In the genomic region with DNA sequence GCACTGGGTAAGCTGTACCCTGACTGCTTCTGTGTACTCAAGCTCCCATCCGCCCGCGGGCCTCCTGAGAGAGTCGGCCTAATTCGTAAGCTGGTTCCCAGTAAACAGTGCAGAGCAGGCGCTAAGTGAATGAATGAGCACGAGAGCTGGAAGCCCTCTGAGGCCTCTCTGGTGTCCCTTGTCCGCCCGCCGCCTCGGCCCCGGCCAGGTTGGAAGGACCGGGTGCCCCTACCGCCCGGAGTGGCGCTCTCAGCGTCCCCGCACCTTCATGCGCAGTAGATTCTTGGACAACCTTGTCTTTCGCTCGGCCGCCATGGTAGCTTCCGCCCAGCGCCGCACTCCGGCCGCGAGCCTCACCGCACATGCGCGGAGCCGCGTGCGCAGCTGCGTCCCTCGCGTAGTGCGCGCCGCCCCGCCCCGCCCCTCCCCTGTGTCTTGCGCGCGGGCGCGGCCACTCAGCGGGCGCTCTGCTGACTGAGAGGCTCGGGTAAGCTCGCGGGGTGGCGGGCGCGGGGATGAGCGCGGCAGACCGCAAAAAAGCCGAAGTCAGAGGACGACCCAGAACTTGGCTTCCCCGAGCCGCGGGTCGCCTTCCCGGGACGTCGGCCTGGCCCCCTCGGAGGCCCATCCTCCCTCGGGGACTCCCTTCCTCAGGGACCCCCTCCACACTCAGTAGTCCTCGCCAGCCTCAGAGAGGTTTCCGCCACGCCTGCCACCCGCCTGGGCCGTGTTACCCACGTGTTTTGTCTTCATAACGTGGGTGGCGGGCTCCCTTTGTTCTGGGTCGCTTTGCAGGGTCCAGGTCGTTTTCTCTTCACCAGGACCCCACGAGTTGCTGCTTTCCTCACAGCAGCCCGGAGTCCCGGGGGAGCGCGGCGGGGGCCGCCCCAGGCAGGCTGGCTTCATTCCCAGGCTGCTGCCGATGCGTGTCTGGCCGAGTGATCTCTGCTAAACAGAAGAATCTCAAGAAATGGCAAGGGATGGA, we compare ENCODE assay signal across 1 cellular context.
TF ChIP-seq lines count a peak whose summit lies in the region.

A gene with protein sequence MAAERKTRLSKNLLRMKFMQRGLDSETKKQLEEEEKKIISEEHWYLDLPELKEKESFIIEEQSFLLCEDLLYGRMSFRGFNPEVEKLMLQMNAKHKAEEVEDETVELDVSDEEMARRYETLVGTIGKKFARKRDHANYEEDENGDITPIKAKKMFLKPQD (minus strand): TSS at position 364 of the 985 bp plus-strand sequence. CDS start 49 bp downstream, at position 315.

TF ChIP-seq in K562, 482 proteins besides CTCF, POLR2A, EP300 and RAD21 (continued from another document and continues in another):
- TF ChIP-seq, protein P1, sequence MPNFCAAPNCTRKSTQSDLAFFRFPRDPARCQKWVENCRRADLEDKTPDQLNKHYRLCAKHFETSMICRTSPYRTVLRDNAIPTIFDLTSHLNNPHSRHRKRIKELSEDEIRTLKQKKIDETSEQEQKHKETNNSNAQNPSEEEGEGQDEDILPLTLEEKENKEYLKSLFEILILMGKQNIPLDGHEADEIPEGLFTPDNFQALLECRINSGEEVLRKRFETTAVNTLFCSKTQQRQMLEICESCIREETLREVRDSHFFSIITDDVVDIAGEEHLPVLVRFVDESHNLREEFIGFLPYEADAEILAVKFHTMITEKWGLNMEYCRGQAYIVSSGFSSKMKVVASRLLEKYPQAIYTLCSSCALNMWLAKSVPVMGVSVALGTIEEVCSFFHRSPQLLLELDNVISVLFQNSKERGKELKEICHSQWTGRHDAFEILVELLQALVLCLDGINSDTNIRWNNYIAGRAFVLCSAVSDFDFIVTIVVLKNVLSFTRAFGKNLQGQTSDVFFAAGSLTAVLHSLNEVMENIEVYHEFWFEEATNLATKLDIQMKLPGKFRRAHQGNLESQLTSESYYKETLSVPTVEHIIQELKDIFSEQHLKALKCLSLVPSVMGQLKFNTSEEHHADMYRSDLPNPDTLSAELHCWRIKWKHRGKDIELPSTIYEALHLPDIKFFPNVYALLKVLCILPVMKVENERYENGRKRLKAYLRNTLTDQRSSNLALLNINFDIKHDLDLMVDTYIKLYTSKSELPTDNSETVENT (CRISPR knock-in tag; IDR thresholded peaks at IDR 0.05): no peak; the same call in 1 of the 2 replicates
- TF ChIP-seq ZNF263 (CRISPR knock-in tag; IDR thresholded peaks at IDR 0.05; ENCODE audit: borderline replicate concordance) (0 out of 2 replicates have a peak, but pooled peaks have one; percentile 46), NR2C2 (CRISPR knock-in tag; IDR thresholded peaks at IDR 0.05) (no peak), NR2C2 (tag; IDR thresholded peaks at IDR 0.05) (no peak), ZNF431 (CRISPR knock-in tag; IDR thresholded peaks at IDR 0.05) (peak; percentile 57; the same call in 1 of the 2 replicates), ASH1L (IDR thresholded peaks at IDR 0.05; ENCODE audit: borderline replicate concordance, low read depth, partially characterized antibody) (peak; percentile 51), ZBTB17 (CRISPR knock-in tag; IDR thresholded peaks at IDR 0.05) (0 out of 2 replicates have a peak, but pooled peaks have one; percentile 44), ZBED1 (IDR thresholded peaks at IDR 0.05) (no peak), HMGN3 (IDR thresholded peaks at IDR 0.05; ENCODE audit: borderline replicate concordance, extremely low read depth, insufficient read length, low read depth, low read length) (peak; percentile 27), FOS (IDR thresholded peaks at IDR 0.05; ENCODE audit: extremely low read depth, insufficient read length) (peak; percentile 17), ZNF444 (CRISPR knock-in tag; IDR thresholded peaks at IDR 0.05) (0 out of 2 replicates have a peak, but pooled peaks have one; percentile 31), SUPT5H (IDR thresholded peaks at IDR 0.05) (peak; percentile 85)
- TF ChIP-seq, protein P2, sequence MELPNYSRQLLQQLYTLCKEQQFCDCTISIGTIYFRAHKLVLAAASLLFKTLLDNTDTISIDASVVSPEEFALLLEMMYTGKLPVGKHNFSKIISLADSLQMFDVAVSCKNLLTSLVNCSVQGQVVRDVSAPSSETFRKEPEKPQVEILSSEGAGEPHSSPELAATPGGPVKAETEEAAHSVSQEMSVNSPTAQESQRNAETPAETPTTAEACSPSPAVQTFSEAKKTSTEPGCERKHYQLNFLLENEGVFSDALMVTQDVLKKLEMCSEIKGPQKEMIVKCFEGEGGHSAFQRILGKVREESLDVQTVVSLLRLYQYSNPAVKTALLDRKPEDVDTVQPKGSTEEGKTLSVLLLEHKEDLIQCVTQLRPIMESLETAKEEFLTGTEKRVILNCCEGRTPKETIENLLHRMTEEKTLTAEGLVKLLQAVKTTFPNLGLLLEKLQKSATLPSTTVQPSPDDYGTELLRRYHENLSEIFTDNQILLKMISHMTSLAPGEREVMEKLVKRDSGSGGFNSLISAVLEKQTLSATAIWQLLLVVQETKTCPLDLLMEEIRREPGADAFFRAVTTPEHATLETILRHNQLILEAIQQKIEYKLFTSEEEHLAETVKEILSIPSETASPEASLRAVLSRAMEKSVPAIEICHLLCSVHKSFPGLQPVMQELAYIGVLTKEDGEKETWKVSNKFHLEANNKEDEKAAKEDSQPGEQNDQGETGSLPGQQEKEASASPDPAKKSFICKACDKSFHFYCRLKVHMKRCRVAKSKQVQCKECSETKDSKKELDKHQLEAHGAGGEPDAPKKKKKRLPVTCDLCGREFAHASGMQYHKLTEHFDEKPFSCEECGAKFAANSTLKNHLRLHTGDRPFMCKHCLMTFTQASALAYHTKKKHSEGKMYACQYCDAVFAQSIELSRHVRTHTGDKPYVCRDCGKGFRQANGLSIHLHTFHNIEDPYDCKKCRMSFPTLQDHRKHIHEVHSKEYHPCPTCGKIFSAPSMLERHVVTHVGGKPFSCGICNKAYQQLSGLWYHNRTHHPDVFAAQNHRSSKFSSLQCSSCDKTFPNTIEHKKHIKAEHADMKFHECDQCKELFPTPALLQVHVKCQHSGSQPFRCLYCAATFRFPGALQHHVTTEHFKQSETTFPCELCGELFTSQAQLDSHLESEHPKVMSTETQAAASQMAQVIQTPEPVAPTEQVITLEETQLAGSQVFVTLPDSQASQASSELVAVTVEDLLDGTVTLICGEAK (IDR thresholded peaks at IDR 0.05): no peak; the same call in 1 of the 2 replicates
- TF ChIP-seq, protein P2 (CRISPR knock-in tag; IDR thresholded peaks at IDR 0.05): 0 out of 2 replicates have a peak, but pooled peaks have one; percentile 31
- TF ChIP-seq, protein P3, sequence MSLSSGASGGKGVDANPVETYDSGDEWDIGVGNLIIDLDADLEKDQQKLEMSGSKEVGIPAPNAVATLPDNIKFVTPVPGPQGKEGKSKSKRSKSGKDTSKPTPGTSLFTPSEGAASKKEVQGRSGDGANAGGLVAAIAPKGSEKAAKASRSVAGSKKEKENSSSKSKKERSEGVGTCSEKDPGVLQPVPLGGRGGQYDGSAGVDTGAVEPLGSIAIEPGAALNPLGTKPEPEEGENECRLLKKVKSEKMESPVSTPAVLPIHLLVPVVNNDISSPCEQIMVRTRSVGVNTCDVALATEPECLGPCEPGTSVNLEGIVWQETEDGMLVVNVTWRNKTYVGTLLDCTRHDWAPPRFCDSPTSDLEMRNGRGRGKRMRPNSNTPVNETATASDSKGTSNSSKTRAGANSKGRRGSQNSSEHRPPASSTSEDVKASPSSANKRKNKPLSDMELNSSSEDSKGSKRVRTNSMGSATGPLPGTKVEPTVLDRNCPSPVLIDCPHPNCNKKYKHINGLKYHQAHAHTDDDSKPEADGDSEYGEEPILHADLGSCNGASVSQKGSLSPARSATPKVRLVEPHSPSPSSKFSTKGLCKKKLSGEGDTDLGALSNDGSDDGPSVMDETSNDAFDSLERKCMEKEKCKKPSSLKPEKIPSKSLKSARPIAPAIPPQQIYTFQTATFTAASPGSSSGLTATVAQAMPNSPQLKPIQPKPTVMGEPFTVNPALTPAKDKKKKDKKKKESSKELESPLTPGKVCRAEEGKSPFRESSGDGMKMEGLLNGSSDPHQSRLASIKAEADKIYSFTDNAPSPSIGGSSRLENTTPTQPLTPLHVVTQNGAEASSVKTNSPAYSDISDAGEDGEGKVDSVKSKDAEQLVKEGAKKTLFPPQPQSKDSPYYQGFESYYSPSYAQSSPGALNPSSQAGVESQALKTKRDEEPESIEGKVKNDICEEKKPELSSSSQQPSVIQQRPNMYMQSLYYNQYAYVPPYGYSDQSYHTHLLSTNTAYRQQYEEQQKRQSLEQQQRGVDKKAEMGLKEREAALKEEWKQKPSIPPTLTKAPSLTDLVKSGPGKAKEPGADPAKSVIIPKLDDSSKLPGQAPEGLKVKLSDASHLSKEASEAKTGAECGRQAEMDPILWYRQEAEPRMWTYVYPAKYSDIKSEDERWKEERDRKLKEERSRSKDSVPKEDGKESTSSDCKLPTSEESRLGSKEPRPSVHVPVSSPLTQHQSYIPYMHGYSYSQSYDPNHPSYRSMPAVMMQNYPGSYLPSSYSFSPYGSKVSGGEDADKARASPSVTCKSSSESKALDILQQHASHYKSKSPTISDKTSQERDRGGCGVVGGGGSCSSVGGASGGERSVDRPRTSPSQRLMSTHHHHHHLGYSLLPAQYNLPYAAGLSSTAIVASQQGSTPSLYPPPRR (CRISPR knock-in tag; IDR thresholded peaks at IDR 0.05; ENCODE audit: borderline replicate concordance): peak; percentile 74; the same call in 1 of the 2 replicates
- TF ChIP-seq, protein P4, sequence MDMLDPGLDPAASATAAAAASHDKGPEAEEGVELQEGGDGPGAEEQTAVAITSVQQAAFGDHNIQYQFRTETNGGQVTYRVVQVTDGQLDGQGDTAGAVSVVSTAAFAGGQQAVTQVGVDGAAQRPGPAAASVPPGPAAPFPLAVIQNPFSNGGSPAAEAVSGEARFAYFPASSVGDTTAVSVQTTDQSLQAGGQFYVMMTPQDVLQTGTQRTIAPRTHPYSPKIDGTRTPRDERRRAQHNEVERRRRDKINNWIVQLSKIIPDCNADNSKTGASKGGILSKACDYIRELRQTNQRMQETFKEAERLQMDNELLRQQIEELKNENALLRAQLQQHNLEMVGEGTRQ (CRISPR knock-in tag; IDR thresholded peaks at IDR 0.05): 0 out of 2 replicates have a peak, but pooled peaks have one; percentile 37
- TF ChIP-seq, protein P5, sequence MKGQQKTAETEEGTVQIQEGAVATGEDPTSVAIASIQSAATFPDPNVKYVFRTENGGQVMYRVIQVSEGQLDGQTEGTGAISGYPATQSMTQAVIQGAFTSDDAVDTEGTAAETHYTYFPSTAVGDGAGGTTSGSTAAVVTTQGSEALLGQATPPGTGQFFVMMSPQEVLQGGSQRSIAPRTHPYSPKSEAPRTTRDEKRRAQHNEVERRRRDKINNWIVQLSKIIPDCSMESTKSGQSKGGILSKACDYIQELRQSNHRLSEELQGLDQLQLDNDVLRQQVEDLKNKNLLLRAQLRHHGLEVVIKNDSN (CRISPR knock-in tag; IDR thresholded peaks at IDR 0.05): no peak
- TF ChIP-seq, protein P6, sequence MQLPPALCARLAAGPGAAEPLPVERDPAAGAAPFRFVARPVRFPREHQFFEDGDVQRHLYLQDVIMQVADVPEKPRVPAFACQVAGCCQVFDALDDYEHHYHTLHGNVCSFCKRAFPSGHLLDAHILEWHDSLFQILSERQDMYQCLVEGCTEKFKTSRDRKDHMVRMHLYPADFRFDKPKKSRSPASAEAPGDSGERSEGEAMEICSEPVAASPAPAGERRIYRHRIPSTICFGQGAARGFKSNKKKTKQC (CRISPR knock-in tag; IDR thresholded peaks at IDR 0.05): peak; percentile 92
- TF ChIP-seq, protein P7, sequence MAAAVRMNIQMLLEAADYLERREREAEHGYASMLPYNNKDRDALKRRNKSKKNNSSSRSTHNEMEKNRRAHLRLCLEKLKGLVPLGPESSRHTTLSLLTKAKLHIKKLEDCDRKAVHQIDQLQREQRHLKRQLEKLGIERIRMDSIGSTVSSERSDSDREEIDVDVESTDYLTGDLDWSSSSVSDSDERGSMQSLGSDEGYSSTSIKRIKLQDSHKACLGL (CRISPR knock-in tag; IDR thresholded peaks at IDR 0.05; ENCODE audit: borderline replicate concordance, poor library complexity, severe bottlenecking): peak; percentile 3
- TF ChIP-seq, protein P8, sequence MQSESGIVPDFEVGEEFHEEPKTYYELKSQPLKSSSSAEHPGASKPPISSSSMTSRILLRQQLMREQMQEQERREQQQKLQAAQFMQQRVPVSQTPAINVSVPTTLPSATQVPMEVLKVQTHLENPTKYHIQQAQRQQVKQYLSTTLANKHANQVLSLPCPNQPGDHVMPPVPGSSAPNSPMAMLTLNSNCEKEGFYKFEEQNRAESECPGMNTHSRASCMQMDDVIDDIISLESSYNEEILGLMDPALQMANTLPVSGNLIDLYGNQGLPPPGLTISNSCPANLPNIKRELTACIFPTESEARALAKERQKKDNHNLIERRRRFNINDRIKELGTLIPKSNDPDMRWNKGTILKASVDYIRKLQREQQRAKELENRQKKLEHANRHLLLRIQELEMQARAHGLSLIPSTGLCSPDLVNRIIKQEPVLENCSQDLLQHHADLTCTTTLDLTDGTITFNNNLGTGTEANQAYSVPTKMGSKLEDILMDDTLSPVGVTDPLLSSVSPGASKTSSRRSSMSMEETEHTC (IDR thresholded peaks at IDR 0.05): no peak
